ENCODE assay signal across 14 cellular contexts in genomic region chr10:78042058-78042751, GRCh38. TPM values are rescaled to one million over a fixed set of nuclear protein-coding genes. Genes with fewer than 3 reads are reported as not detected.
DNase-seq lines count a peak whose midpoint lies in the region; ATAC-seq and TF ChIP-seq lines count a peak whose summit lies in the region.
"Had no signal": no experiment of that assay in that cellular context is flagged by ENCODE, and none has a peak within 500 bp of the region (broad histone marks: within the 10 kb centered on the region; RNA-seq: fewer than 3 reads in every experiment).

No MANE protein-coding gene starts in this region.

- peaks cover 58% of the 10 kb centered on the region for H3K4me1 Mint-ChIP-seq in activated CD8-positive, alpha-beta T cell treated with anti-CD3 and anti-CD28 coated beads, Interleukin-2, amount 10 ng/mL, durations not matched to agents 7 days and 5 days (ENCODE audit: low read depth)
- H3K4me1 Mint-ChIP-seq in naive thymus-derived CD8-positive, alpha-beta T cell: peaks cover 21 to 58% (median 45%) of the 10 kb centered on the region in 4 donors

- H3K4me3 ChIP-seq in HEK293 (ENCODE audit: low read depth, low read length) (no peak overlapping the region), H7 (ENCODE audit: insufficient read depth, low read depth, low read length) (no peak overlapping the region)
- H3K4me3 ChIP-seq: suprapubic skin had no signal

- H3K4me3 Mint-ChIP-seq in activated CD8-positive, alpha-beta T cell treated with anti-CD3 and anti-CD28 coated beads, Interleukin-2, amount 10 ng/mL, durations not matched to agents 7 days and 5 days: no peak overlapping the region
- no peak overlapping the region for H3K4me3 Mint-ChIP-seq in naive thymus-derived CD8-positive, alpha-beta T cell

- no peaks in the 10 kb centered on the region for H3K4me1 ChIP-seq in HEK293 (ENCODE audit: control insufficient read depth, insufficient read depth, low read length)

- H3K9me3 Mint-ChIP-seq in activated CD8-positive, alpha-beta T cell treated with anti-CD3 and anti-CD28 coated beads, Interleukin-2, amount 10 ng/mL, durations not matched to agents 7 days and 5 days (ENCODE audit: insufficient read depth): no peaks in the 10 kb centered on the region
- H3K9me3 Mint-ChIP-seq in naive thymus-derived CD8-positive, alpha-beta T cell: no peaks in the 10 kb centered on the region

- H3K27me3 ChIP-seq in H7 (ENCODE audit: control insufficient read depth, insufficient read depth, low read length): no peaks in the 10 kb centered on the region
- H3K27me3 ChIP-seq: suprapubic skin had no signal

- TF ChIP-seq CTCF in HEK293 (tag by site-specific recombination; IDR thresholded peaks at IDR 0.05): no peak

- peaks cover 25 to 64% of the 10 kb centered on the region in 2 experiments for H3K36me3 ChIP-seq in HEK293 (ENCODE audit: control insufficient read depth in 2 of 2, insufficient read depth in 1 of 2, low read length in 2 of 2)
- peaks cover 48% of the 10 kb centered on the region for H3K36me3 ChIP-seq in H7 (replicated peaks; ENCODE audit: control insufficient read depth, insufficient read depth, low read length)

- no peaks in the 10 kb centered on the region for H3K27me3 Mint-ChIP-seq in activated CD8-positive, alpha-beta T cell treated with anti-CD3 and anti-CD28 coated beads, Interleukin-2, amount 10 ng/mL, durations not matched to agents 7 days and 5 days (ENCODE audit: low read depth)
- no peaks in the 10 kb centered on the region for H3K27me3 Mint-ChIP-seq in naive thymus-derived CD8-positive, alpha-beta T cell

- H3K9me3 ChIP-seq in HEK293 (ENCODE audit: control insufficient read depth, insufficient read depth, low read depth, low read length): no peaks in the 10 kb centered on the region
- H3K9me3 ChIP-seq: suprapubic skin had no signal

- DNase-seq in DMS 273 (lab: John Stamatoyannopoulos, UW; ENCODE audit: unreplicated experiment) (peak; percentile 66), DMS 273 treated with DMSO at 0.1 percent for 48 hours (lab: John Stamatoyannopoulos, UW) (no peak), NCI-H2107 (lab: John Stamatoyannopoulos, UW) (no peak), H7 (no peak)
- no peak for DNase-seq in activated CD8-positive, alpha-beta T cell treated with anti-CD3 and anti-CD28 coated beads, Interleukin-2, amount 10 ng/mL, durations not matched to agents 7 days and 5 days
- peak in 1 of 10 donors; percentile 16 for DNase-seq in naive thymus-derived CD8-positive, alpha-beta T cell
- no peak for DNase-seq in activated effector memory CD4-positive, alpha-beta T cell treated with anti-CD3 and anti-CD28 coated beads, Interleukin-2, amount 50 U/mL, for 16 hours
- DNase-seq: cortex of kidney, DMS79 treated with DMSO at 0.1 percent for 48 hours, NCI-H446 treated with DMSO at 0.1 percent for 48 hours, SHP77 treated with DMSO at 0.1 percent for 48 hours had no signal

- CTCF ChIA-PET in HEK293 (lab: Yijun Ruan, JAX): interaction anchor here (0.6 to 1.2 kb wide), 3 partner anchors 8 to 888 kb away, joined by 3 to 4 read pairs (median 3); no protein-coding TSS in a partner anchor
- CTCF ChIA-PET in activated CD8-positive, alpha-beta T cell treated with anti-CD3 and anti-CD28 coated beads, Interleukin-2, amount 10 ng/mL, durations not matched to agents 7 days and 5 days (lab: Charles Lee): interaction anchor here (0.7 kb wide), 1 partner anchor 615 kb away, joined by 3 read pairs; no protein-coding TSS in a partner anchor

- peaks cover 54% of the 10 kb centered on the region for H3K36me3 Mint-ChIP-seq in activated CD8-positive, alpha-beta T cell treated with anti-CD3 and anti-CD28 coated beads, Interleukin-2, amount 10 ng/mL, durations not matched to agents 7 days and 5 days (ENCODE audit: low read depth)
- peaks cover 0 to 63% (median 21%) of the 10 kb centered on the region in 3 donors for H3K36me3 Mint-ChIP-seq in naive thymus-derived CD8-positive, alpha-beta T cell

- peak overlapping the region; percentile 67 for H3K27ac Mint-ChIP-seq in activated CD8-positive, alpha-beta T cell treated with anti-CD3 and anti-CD28 coated beads, Interleukin-2, amount 10 ng/mL, durations not matched to agents 7 days and 5 days
- peak overlapping the region in 7 of 10 donors; percentile 41 to 87 (median 65) for H3K27ac Mint-ChIP-seq in naive thymus-derived CD8-positive, alpha-beta T cell

- POLR2A ChIA-PET in HEK293 (lab: Yijun Ruan, JAX): interaction anchor here (2.0 to 2.3 kb wide), 2 partner anchors 8 to 11 kb away, joined by 5 to 16 read pairs; partner anchors contain the start of gene RPS24
- POLR2A ChIA-PET in activated CD8-positive, alpha-beta T cell treated with anti-CD3 and anti-CD28 coated beads, Interleukin-2, amount 10 ng/mL, durations not matched to agents 7 days and 5 days (lab: Charles Lee): interaction anchor here (1.5 kb wide), 1 partner anchor 8 kb away, joined by 7 read pairs; the partner anchor contains the start of gene RPS24
- POLR2A ChIA-PET in naive thymus-derived CD8-positive, alpha-beta T cell (lab: Charles Lee): no interaction called here

- no peak overlapping the region for H3K27ac ChIP-seq in HEK293 (ENCODE audit: extremely low read depth, low read depth, low read length)
- H3K27ac ChIP-seq: suprapubic skin had no signal

- no peak for ATAC-seq in activated CD8-positive, alpha-beta T cell treated with anti-CD3 and anti-CD28 coated beads, Interleukin-2, amount 10 ng/mL, durations not matched to agents 7 days and 5 days
- ATAC-seq in naive thymus-derived CD8-positive, alpha-beta T cell: peak in 1 of 2 donors; percentile 20
- ATAC-seq: right cardiac atrium had no signal

TF ChIP-seq in HEK293, 187 proteins besides CTCF, POLR2A, EP300 and RAD21:
- peak; percentile 61 for TF ChIP-seq OSR2 (tag by site-specific recombination; IDR thresholded peaks at IDR 0.05)
- TF ChIP-seq ZNF610 (tag by site-specific recombination; IDR thresholded peaks at IDR 0.05; ENCODE audit: borderline replicate concordance): no peak
- TF ChIP-seq ZNF670 (tag by site-specific recombination; IDR thresholded peaks at IDR 0.05; ENCODE audit: low read depth): no peak
- TF ChIP-seq ZNF707 (tag by site-specific recombination; IDR thresholded peaks at IDR 0.05): no peak

RNA-seq across cellular contexts. Expression of gene RPS24, which starts 8.5 kb away (rescaled TPM):
- total RNA-seq in activated CD8-positive, alpha-beta T cell treated with anti-CD3 and anti-CD28 coated beads, Interleukin-2, amount 10 ng/mL, durations not matched to agents 7 days and 5 days: 1,000 to 10,000 TPM; 1,446 to 1,455 TPM
- total RNA-seq in naive thymus-derived CD8-positive, alpha-beta T cell: 1,000 to 10,000 TPM; 2,141 to 2,273 TPM
- 1,000 to 10,000 TPM; 1,179 to 1,624 (median 1,569) TPM for polyA plus RNA-seq in naive thymus-derived CD8-positive, alpha-beta T cell
- total RNA-seq in H7 (2014; rRNA removed; shearing (Covaris generic)): 1,301 and 1,944 TPM in 2 replicates

RNA-seq across cellular contexts. Expression of gene POLR3A, which starts 12.9 kb away (rescaled TPM):
- 10 to 100 TPM; 17.0 to 18.5 TPM for total RNA-seq in activated CD8-positive, alpha-beta T cell treated with anti-CD3 and anti-CD28 coated beads, Interleukin-2, amount 10 ng/mL, durations not matched to agents 7 days and 5 days
- 10 to 100 TPM; 17.9 to 18.1 TPM for total RNA-seq in naive thymus-derived CD8-positive, alpha-beta T cell
- 10 to 100 TPM in 1 of 3 donors, 1 to 10 TPM in 2; 7.3 to 10.3 (median 7.6) TPM for polyA plus RNA-seq in naive thymus-derived CD8-positive, alpha-beta T cell
- total RNA-seq in H7 (2014; rRNA removed; shearing (Covaris generic)): 12.3 and 14.3 TPM in 2 replicates
